In the genomic region with DNA sequence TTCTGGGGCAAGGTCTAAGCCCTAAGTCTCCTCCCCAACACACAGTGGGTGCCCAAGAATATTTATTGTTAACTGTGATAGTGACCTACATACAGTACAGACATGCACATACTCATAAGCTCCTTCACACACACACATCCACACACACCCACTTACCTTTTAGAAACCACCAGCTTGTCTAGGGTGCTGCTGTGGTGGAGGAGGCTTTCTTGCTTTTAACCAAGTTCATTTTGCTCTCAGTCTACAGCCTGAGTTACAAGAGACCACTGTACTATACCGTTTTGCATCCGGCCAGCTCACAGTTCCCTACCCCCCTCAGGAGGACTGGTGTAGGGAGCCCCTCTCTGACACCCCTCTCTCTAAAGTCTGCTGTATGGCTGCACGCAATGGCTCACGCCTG, we compare ENCODE assay signal across 23 cellular contexts. TPM values are rescaled to one million over a fixed set of nuclear protein-coding genes. Genes with fewer than 3 reads are reported as not detected.
DNase-seq lines count a peak whose midpoint lies in the region; ATAC-seq, FAIRE-seq and TF ChIP-seq lines count a peak whose summit lies in the region.
"Had no signal": no experiment of that assay in that cellular context is flagged by ENCODE, and none has a peak within 500 bp of the region (broad histone marks: within the 10 kb centered on the region; RNA-seq: fewer than 3 reads in every experiment).

No MANE protein-coding gene starts in this region.

- H3K9me3 Mint-ChIP-seq in activated T-helper 1 cell treated with anti-CD3 and anti-CD28 coated beads, Interleukin-12 subunit alpha, Interleukin-12 subunit beta, Interleukin-2, Interleukin-4 antibody, amounts not matched to agents 30 ng/mL and 10 ng/mL and 1 ng/mL, durations not matched to agents 14 hours and 24 hours and 36 hours, result no peaks in the 10 kb centered on the region
- H3K9me3 Mint-ChIP-seq: activated CD4-positive, alpha-beta memory T cell treated with anti-CD3 and anti-CD28 coated beads for 36 hours; activated naive CD4-positive, alpha-beta T cell treated with anti-CD3 and anti-CD28 coated beads, Interleukin-2, amount 50 U/mL, for 72 hours; memory B cell had no signal

- no peaks in the 10 kb centered on the region for H3K9me3 ChIP-seq in lower lobe of right lung
- H3K9me3 ChIP-seq: body of pancreas, right lobe of liver, thoracic aorta had no signal

- DNase-seq in GM12891 (ENCODE audit: insufficient read length, low spot score), result no peak
- DNase-seq in activated T-helper 1 cell treated with anti-CD3 and anti-CD28 coated beads, Interleukin-12 subunit alpha, Interleukin-12 subunit beta, Interleukin-2, Interleukin-4 antibody, amounts not matched to agents 30 ng/mL and 10 ng/mL and 1 ng/mL, durations not matched to agents 14 hours and 24 hours and 36 hours (ENCODE audit: low spot score), result no peak
- DNase-seq in lower lobe of right lung, result no peak
- no peak for DNase-seq in stimulated activated naive CD8-positive, alpha-beta T cell treated with anti-CD3 and anti-CD28 coated beads, Interleukin-15, Interleukin-2, amounts not matched to agents 100 U/mL and 50 U/mL, for 24 hours
- DNase-seq in occipital lobe (lab: John Stamatoyannopoulos, UW), result no peak
- DNase-seq: activated CD4-positive, alpha-beta memory T cell treated with anti-CD3 and anti-CD28 coated beads for 36 hours; activated T-cell treated with anti-CD3 and anti-CD28 coated beads, Interleukin-2, amount 50 U/mL, for 48 hours; body of pancreas; glutamatergic neuron; H7; kidney glomerular epithelial cell; NCI-H2107; NCI-H510A treated with DMSO at 0.1 percent for 48 hours; right lobe of liver; stimulated activated CD8-positive, alpha-beta memory T cell treated with anti-CD3 and anti-CD28 coated beads, Interleukin-4, amount 100 ng/mL, for 48 hours had no signal

- peaks cover 5% of the 10 kb centered on the region for H3K27me3 Mint-ChIP-seq in activated T-helper 1 cell treated with anti-CD3 and anti-CD28 coated beads, Interleukin-12 subunit alpha, Interleukin-12 subunit beta, Interleukin-2, Interleukin-4 antibody, amounts not matched to agents 30 ng/mL and 10 ng/mL and 1 ng/mL, durations not matched to agents 14 hours and 24 hours and 36 hours (ENCODE audit: insufficient read depth)
- H3K27me3 Mint-ChIP-seq: memory B cell had no signal

- H3K27ac Mint-ChIP-seq in activated T-helper 1 cell treated with anti-CD3 and anti-CD28 coated beads, Interleukin-12 subunit alpha, Interleukin-12 subunit beta, Interleukin-2, Interleukin-4 antibody, amounts not matched to agents 30 ng/mL and 10 ng/mL and 1 ng/mL, durations not matched to agents 14 hours and 24 hours and 36 hours, result peak overlapping the region; percentile 65
- H3K27ac Mint-ChIP-seq: activated CD4-positive, alpha-beta memory T cell treated with anti-CD3 and anti-CD28 coated beads for 36 hours; memory B cell had no signal

- H3K27ac ChIP-seq in lower lobe of right lung, result no peak overlapping the region
- H3K27ac ChIP-seq: body of pancreas, right lobe of liver, thoracic aorta had no signal

- no peak for TF ChIP-seq POLR2A in GM12891 (IDR thresholded peaks at IDR 0.05; ENCODE audit: low read depth, low read length)

- peak overlapping the region; percentile 37 for H3K4me3 Mint-ChIP-seq in activated T-helper 1 cell treated with anti-CD3 and anti-CD28 coated beads, Interleukin-12 subunit alpha, Interleukin-12 subunit beta, Interleukin-2, Interleukin-4 antibody, amounts not matched to agents 30 ng/mL and 10 ng/mL and 1 ng/mL, durations not matched to agents 14 hours and 24 hours and 36 hours
- H3K4me3 Mint-ChIP-seq: activated CD4-positive, alpha-beta memory T cell treated with anti-CD3 and anti-CD28 coated beads for 36 hours; memory B cell had no signal

- peaks cover 23% of the 10 kb centered on the region for H3K4me1 ChIP-seq in lower lobe of right lung

- H3K36me3 Mint-ChIP-seq in activated T-helper 1 cell treated with anti-CD3 and anti-CD28 coated beads, Interleukin-12 subunit alpha, Interleukin-12 subunit beta, Interleukin-2, Interleukin-4 antibody, amounts not matched to agents 30 ng/mL and 10 ng/mL and 1 ng/mL, durations not matched to agents 14 hours and 24 hours and 36 hours (ENCODE audit: low read depth), result peaks cover 9% of the 10 kb centered on the region
- H3K36me3 Mint-ChIP-seq: activated CD4-positive, alpha-beta memory T cell treated with anti-CD3 and anti-CD28 coated beads for 36 hours; activated naive CD4-positive, alpha-beta T cell treated with anti-CD3 and anti-CD28 coated beads, Interleukin-2, amount 50 U/mL, for 72 hours had no signal

- H3K4me3 ChIP-seq in lower lobe of right lung, result no peak overlapping the region
- H3K4me3 ChIP-seq: body of pancreas, right lobe of liver, thoracic aorta had no signal

- intact Hi-C loops in activated T-helper 1 cell treated with anti-CD3 and anti-CD28 coated beads, Interleukin-12 subunit alpha, Interleukin-12 subunit beta, Interleukin-2, Interleukin-4 antibody, amounts not matched to agents 30 ng/mL and 10 ng/mL and 1 ng/mL, durations not matched to agents 14 hours and 24 hours and 36 hours (cut with micrococcal nuclease), result loop anchor here (2.0 to 5.0 kb wide), 2 partner anchors 19 to 57 kb away; no protein-coding TSS in a partner anchor
- intact Hi-C loops in lower lobe of right lung (cut with DNase I), result no loop called here

- H3K27me3 ChIP-seq in lower lobe of right lung (ENCODE audit: low read depth), result no peaks in the 10 kb centered on the region
- H3K27me3 ChIP-seq: body of pancreas, right lobe of liver had no signal

- ATAC-seq in lower lobe of right lung, result peak; percentile 13 to 17
- ATAC-seq in stimulated activated naive CD8-positive, alpha-beta T cell treated with anti-CD3 and anti-CD28 coated beads, Interleukin-15, Interleukin-2, amounts not matched to agents 100 U/mL and 50 U/mL, for 24 hours, result peak; percentile 77
- no peak for ATAC-seq in GM19397 (IDR thresholded peaks at IDR 0.05; ENCODE audit: unreplicated experiment)
- ATAC-seq in HG03354 (IDR thresholded peaks at IDR 0.05; ENCODE audit: poor library complexity, severe bottlenecking, unreplicated experiment), result no peak
- ATAC-seq: body of pancreas, right lobe of liver, SK-N-SH treated with all-trans-retinoic acid at 6 μM for 48 hours had no signal

- peak; percentile 23 for FAIRE-seq in GM12891 (lab: Jason Lieb, UNC)
- FAIRE-seq: colon, G401.6 had no signal

- TF ChIP-seq CTCF in lower lobe of right lung (IDR thresholded peaks at IDR 0.05), result no peak

- peaks cover 40% of the 10 kb centered on the region for H3K4me1 Mint-ChIP-seq in activated T-helper 1 cell treated with anti-CD3 and anti-CD28 coated beads, Interleukin-12 subunit alpha, Interleukin-12 subunit beta, Interleukin-2, Interleukin-4 antibody, amounts not matched to agents 30 ng/mL and 10 ng/mL and 1 ng/mL, durations not matched to agents 14 hours and 24 hours and 36 hours (ENCODE audit: low read depth)

- no peaks in the 10 kb centered on the region for H3K36me3 ChIP-seq in lower lobe of right lung
- H3K36me3 ChIP-seq: right lobe of liver, thoracic aorta had no signal

TF ChIP-seq in GM12891, 5 proteins besides CTCF, POLR2A, EP300 and RAD21:
- TF ChIP-seq POU2F2 (IDR thresholded peaks at IDR 0.05; ENCODE audit: low read depth, low read length), result no peak
- TF ChIP-seq PAX5 (IDR thresholded peaks at IDR 0.05; ENCODE audit: insufficient read depth, low read length, severe bottlenecking), result no peak
- no peak for TF ChIP-seq POLR2AphosphoS5 (IDR thresholded peaks at IDR 0.05; ENCODE audit: low read depth, low read length)
- no peak for TF ChIP-seq SPI1 (IDR thresholded peaks at IDR 0.05; ENCODE audit: low read depth, low read length)
- no peak for TF ChIP-seq TAF1 (IDR thresholded peaks at IDR 0.05; ENCODE audit: low read depth, low read length)

RNA-seq across cellular contexts. Expression of a gene that starts 16.7 kb away (rescaled TPM):
- polyA plus RNA-seq in GM12891 (2012; ENCODE audit: low read depth, missing spikeins), result 6.0 TPM
- 8.6 and 8.7 TPM in 2 replicates for total RNA-seq in activated T-helper 1 cell treated with anti-CD3 and anti-CD28 coated beads, Interleukin-12 subunit alpha, Interleukin-12 subunit beta, Interleukin-2, Interleukin-4 antibody, amounts not matched to agents 30 ng/mL and 10 ng/mL and 1 ng/mL, durations not matched to agents 14 hours and 24 hours and 36 hours
- 56.8 TPM for total RNA-seq in lower lobe of right lung
- 5.0 TPM for total RNA-seq in occipital lobe

Comparison
In these comparisons a context has a peak if more than half of its experiments do, and no peak if none do; other contexts are left out.
1. ATAC-seq: peak in lower lobe of right lung (2 of 2) and stimulated activated naive CD8-positive, alpha-beta T cell treated with anti-CD3 and anti-CD28 coated beads, Interleukin-15, Interleukin-2, amounts not matched to agents 100 U/mL and 50 U/mL, for 24 hours (single experiment); none in GM19397 (single experiment) and HG03354 (single experiment).